ENCODE assay signal across 8 cellular contexts in the genomic region with DNA sequence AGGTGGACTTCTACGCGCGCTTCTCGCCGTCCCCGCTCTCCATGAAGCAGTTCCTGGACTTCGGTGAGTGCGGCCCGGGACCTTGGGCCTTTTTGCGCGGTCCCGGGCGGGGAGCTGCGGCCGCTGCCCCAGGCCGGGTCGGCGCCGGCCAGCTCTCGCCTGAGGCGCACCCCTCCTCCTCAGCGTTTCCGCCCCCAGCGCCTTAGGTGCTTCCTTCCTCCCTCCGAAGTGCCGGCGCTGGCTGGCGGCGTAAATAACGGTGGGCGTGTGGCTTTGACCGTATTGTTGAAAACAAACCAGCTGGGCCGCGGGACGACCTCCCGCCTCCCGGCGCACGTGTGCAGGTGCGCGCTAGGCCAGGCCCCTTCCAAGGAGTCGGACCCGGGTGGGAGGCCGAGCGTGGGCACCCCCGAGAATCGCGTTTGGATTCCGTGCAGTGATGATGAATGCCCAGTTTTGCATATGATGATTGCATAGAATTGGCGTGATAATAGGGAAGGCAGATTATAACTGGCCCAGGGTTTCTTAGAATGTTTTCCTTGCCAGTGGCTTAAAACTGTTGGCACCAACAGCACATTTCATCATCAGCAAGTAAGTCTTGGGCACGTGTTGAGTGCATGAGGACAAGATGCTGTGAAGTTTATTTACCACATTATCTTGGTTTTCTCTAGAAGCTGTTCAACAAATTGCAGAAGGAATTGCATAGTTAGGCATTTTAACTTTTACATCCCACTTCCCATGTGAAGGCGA. TPM values are rescaled to one million over a fixed set of nuclear protein-coding genes. Genes with fewer than 3 reads are reported as not detected.
A peak's percentile ranks its signal among the peaks of the same experiment; 100 is the strongest.
DNase-seq lines count a peak whose midpoint lies in the region; ATAC-seq and TF ChIP-seq lines count a peak whose summit lies in the region.

No MANE protein-coding gene starts in this region.

- TF ChIP-seq POLR2A in GM18505 (IDR thresholded peaks at IDR 0.05; ENCODE audit: borderline replicate concordance, extremely low read depth, insufficient read depth, insufficient read length): peak; percentile 3
- TF ChIP-seq POLR2A in right lobe of liver (IDR thresholded peaks at IDR 0.05): no peak

- no peaks in the 10 kb centered on the region for H3K9me3 ChIP-seq in right lobe of liver

- peak overlapping the region; percentile 92 for H3K27ac ChIP-seq in coronary artery
- peak overlapping the region; percentile 88 to 99 (median 97) for H3K27ac ChIP-seq in right lobe of liver

- H3K27me3 ChIP-seq in right lobe of liver: no peaks in the 10 kb centered on the region

- peaks cover 0 to 2% (median 0%) of the 10 kb centered on the region in 4 donors for H3K36me3 ChIP-seq in right lobe of liver

- peak; percentile 40 for DNase-seq in 8988T
- DNase-seq in NCI-H2196 (lab: John Stamatoyannopoulos, UW; ENCODE audit: unreplicated experiment): peak; percentile 39
- DNase-seq in activated CD4-positive, alpha-beta T cell treated with anti-CD3 and anti-CD28 coated beads for 24 hours (ENCODE audit: low read depth in 2 of 2): peak; percentile 34 to 51
- DNase-seq in coronary artery (ENCODE audit: low spot score): peak; percentile 77
- peak; percentile 72 to 83 (median 80) for DNase-seq in right lobe of liver
- DNase-seq in stimulated activated CD4-positive, alpha-beta T cell treated with anti-CD3 and anti-CD28 coated beads, TNF-alpha, amount 100 ng/mL, for 48 hours (ENCODE audit: low read depth in 3 of 3): peak; percentile 38 to 56 (median 51)

- TF ChIP-seq CTCF in coronary artery (IDR thresholded peaks at IDR 0.05) (no peak), right lobe of liver (IDR thresholded peaks at IDR 0.05) (no peak)

- intact Hi-C loops in right lobe of liver (cut with DNase I): no loop called here

- H3K4me1 ChIP-seq in right lobe of liver: peaks cover 0 to 4% (median 2%) of the 10 kb centered on the region in 4 donors

- H3K4me3 ChIP-seq in coronary artery: peak overlapping the region; percentile 86
- H3K4me3 ChIP-seq in right lobe of liver: peak overlapping the region; percentile 68 to 92 (median 90)

- ATAC-seq in GM18505 (IDR thresholded peaks at IDR 0.05; ENCODE audit: unreplicated experiment) (peak; percentile 60), HG02938 (IDR thresholded peaks at IDR 0.05; ENCODE audit: unreplicated experiment) (peak; percentile 67), right lobe of liver (peak; percentile 41 to 60 (median 50))

- WGBS in right lobe of liver (ENCODE audit: insufficient coverage, low coverage, low lambda C conversion rate, missing lambda C conversion rate): 2% methylated on average over 34 of the region's 52 CpGs

RNA-seq across cellular contexts. Expression of a gene that starts 0.6 kb away (rescaled TPM):
- total RNA-seq in right lobe of liver: 10 to 100 TPM in 3 of 6 experiments, 1 to 10 TPM in 3; 5.0 to 34.1 (median 9.6) TPM

Comparison
In these comparisons a context has a peak if more than half of its experiments do, and no peak if none do; other contexts are left out.
1. Peak in every context shown above with its lines: DNase-seq, ATAC-seq, H3K4me3 ChIP-seq and H3K27ac ChIP-seq.